In the genomic region with DNA sequence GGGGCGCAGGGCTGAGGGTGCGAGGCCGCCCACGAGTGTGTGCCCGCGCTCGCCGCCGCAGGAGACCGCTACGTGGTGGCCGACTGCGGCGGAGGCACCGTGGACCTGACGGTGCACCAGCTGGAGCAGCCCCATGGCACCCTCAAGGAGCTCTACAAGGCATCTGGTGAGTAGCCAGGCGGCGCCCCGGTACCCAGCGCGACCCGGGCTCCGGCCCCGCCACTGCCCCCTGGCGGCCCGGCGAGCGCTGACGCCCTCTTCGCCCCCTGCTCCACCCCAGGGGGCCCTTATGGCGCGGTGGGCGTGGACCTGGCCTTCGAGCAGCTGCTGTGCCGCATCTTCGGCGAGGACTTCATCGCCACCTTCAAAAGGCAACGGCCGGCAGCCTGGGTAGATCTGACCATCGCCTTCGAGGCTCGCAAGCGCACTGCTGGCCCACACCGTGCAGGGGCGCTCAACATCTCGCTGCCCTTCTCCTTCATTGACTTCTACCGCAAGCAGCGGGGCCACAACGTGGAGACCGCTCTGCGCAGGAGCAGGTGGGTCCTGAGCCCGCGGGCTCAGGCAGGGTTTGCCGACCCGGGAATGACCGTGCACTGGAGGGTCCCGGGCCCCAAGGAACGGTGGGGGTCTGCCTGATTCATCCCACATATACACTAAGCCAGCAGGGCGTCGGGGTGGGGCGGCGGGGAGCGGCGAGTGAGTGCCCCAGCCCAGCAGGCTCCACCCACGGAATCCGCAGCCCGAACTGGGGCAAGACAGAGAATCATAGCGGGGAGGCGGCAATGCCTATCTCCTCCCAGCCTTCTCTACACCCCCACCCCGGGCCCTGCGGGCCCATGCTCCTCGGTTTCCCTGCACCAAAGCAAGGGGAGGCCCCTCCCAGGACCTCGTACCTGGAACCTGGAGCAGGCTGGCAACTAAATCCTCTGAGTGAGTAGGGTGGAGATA, we compare ENCODE assay signal across 8 cellular contexts. TPM values are rescaled to one million over a fixed set of nuclear protein-coding genes. Genes with fewer than 3 reads are reported as not detected.
A peak's percentile ranks its signal among the peaks of the same experiment; 100 is the strongest.
DNase-seq lines count a peak whose midpoint lies in the region; ATAC-seq, FAIRE-seq and TF ChIP-seq lines count a peak whose summit lies in the region.
"Had no signal": no experiment of that assay in that cellular context is flagged by ENCODE, and none has a peak within 500 bp of the region (broad histone marks: within the 10 kb centered on the region; RNA-seq: fewer than 3 reads in every experiment).

No MANE protein-coding gene starts in this region.

- peak; percentile 62 for DNase-seq in GM12892 (ENCODE audit: insufficient read length)
- DNase-seq in NCI-H345 treated with DMSO at 0.1 percent for 48 hours (lab: John Stamatoyannopoulos, UW; ENCODE audit: unreplicated experiment): peak; percentile 47
- DNase-seq in astrocyte of the hippocampus (ENCODE audit: low read depth, low spot score): peak; percentile 68
- DNase-seq in kidney epithelial cell (ENCODE audit: low read depth): no peak
- peak; percentile 67 for DNase-seq in stimulated activated naive CD8-positive, alpha-beta T cell treated with anti-CD3 and anti-CD28 coated beads, Interleukin-15, Interleukin-2, amounts not matched to agents 100 U/mL and 50 U/mL, for 24 hours

- peak; percentile 40 for ATAC-seq in stimulated activated naive CD8-positive, alpha-beta T cell treated with anti-CD3 and anti-CD28 coated beads, Interleukin-15, Interleukin-2, amounts not matched to agents 100 U/mL and 50 U/mL, for 24 hours
- ATAC-seq in HG03039 (IDR thresholded peaks at IDR 0.05; ENCODE audit: unreplicated experiment): no peak
- no peak for ATAC-seq in GM19455 (IDR thresholded peaks at IDR 0.05; ENCODE audit: unreplicated experiment)

- H3K4me3 ChIP-seq in kidney epithelial cell (ENCODE audit: low read depth, low read length): no peak overlapping the region

- H3K36me3 ChIP-seq in kidney epithelial cell (ENCODE audit: control insufficient read depth, insufficient read depth, low read length): no peaks in the 10 kb centered on the region

- no peak for FAIRE-seq in GM12892 (lab: Jason Lieb, UNC)

- peaks cover 52% of the 10 kb centered on the region for H3K27me3 ChIP-seq in kidney epithelial cell (ENCODE audit: control insufficient read depth, insufficient read depth, low read length)

- TF ChIP-seq POLR2A in GM12892 (IDR thresholded peaks at IDR 0.05; ENCODE audit: low read depth, low read length): no peak

- peak; percentile 45 for TF ChIP-seq CTCF in kidney epithelial cell (IDR thresholded peaks at IDR 0.05; ENCODE audit: insufficient read depth, low read length, poor library complexity, severe bottlenecking)

RNA-seq across cellular contexts. Expression of gene HSPA12B, which starts 17.5 kb away (rescaled TPM):
- 0.11 TPM for polyA plus RNA-seq in GM12892 (2012; ENCODE audit: missing spikeins)
- total RNA-seq in kidney epithelial cell: 0.08 and 0.68 TPM in 2 replicates
- total RNA-seq: mononuclear cell had no signal

RNA-seq across cellular contexts. Expression of gene ADISSP, which starts 17.6 kb away (rescaled TPM):
- 18.2 TPM for polyA plus RNA-seq in GM12892 (2012; ENCODE audit: missing spikeins)
- total RNA-seq in kidney epithelial cell: 34.8 and 35.2 TPM in 2 replicates

RNA-seq across cellular contexts. Expression of gene SPEF1, which starts 31.3 kb away (rescaled TPM):
- not detected for polyA plus RNA-seq in GM12892 (2012; ENCODE audit: missing spikeins)
- 0.07 TPM in 1 of 2 replicates, not detected in the other for total RNA-seq in kidney epithelial cell
- total RNA-seq: mononuclear cell had no signal

RNA-seq across cellular contexts. Expression of gene CENPB, which starts 36.6 kb away (rescaled TPM):
- 10.4 TPM for polyA plus RNA-seq in GM12892 (2012; ENCODE audit: missing spikeins)
- 66.2 and 73.3 TPM in 2 replicates for total RNA-seq in kidney epithelial cell

RNA-seq across cellular contexts. Expression of gene SIGLEC1, which starts 37.6 kb away (rescaled TPM):
- polyA plus RNA-seq in GM12892 (2012; ENCODE audit: missing spikeins): not detected
- total RNA-seq in kidney epithelial cell: not detected in 2 replicates
